In the genomic region with DNA sequence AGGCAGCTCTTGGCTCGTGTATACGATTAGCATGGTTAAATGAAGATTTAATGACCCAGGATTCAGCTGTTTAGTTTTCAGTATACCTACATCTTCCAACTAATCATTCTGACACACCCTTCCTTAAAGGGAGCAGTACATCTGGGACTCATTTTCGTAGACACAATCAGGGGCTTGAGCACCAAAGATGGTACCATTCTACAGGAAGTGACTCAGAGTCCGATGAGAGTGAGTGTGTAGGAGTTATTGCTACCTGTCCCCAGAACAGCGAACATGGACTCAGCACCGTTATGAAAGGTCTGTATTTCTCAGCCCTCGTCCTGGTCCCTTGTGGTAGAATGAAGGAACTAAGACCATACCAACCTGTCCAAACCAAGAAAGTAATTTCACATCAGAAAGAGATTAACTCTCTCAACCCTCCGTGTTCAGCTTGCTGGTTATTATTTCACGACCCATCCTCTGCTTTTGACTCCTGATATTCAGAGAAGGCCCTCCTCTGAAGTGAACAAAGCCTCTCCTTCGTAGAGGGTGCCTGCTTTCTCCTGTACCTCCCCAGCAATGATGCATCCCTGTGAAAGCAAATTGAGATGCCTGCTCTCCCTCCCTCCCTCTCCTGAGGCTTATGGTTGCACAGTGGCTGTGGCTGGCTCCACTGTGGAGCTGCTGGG, we compare ENCODE assay signal across 20 cellular contexts.
A peak's percentile ranks its signal among the peaks of the same experiment; 100 is the strongest.
DNase-seq lines count a peak whose midpoint lies in the region; ATAC-seq, FAIRE-seq and TF ChIP-seq lines count a peak whose summit lies in the region.
"Had no signal": no experiment of that assay in that cellular context is flagged by ENCODE, and none has a peak within 500 bp of the region (broad histone marks: within the 10 kb centered on the region; RNA-seq: fewer than 3 reads in every experiment).

No MANE protein-coding gene starts in this region.

- TF ChIP-seq RAD21 in HepG2 (CRISPR knock-in tag; IDR thresholded peaks at IDR 0.05) (no peak), GM12878 (IDR thresholded peaks at IDR 0.05; ENCODE audit: insufficient read depth, low read depth, low read length) (no peak)

- no peak overlapping the region for H3K23ac ChIP-seq in mesenchymal stem cell (ENCODE audit: low read length in 2 of 2)

- peaks cover 30 to 50% (median 37%) of the 10 kb centered on the region in 5 donors for H3K27me3 Mint-ChIP-seq in naive thymus-derived CD4-positive, alpha-beta T cell

- peaks cover 0 to 3% (median 0%) of the 10 kb centered on the region in 5 donors for H3K36me3 Mint-ChIP-seq in naive thymus-derived CD4-positive, alpha-beta T cell
- H3K36me3 Mint-ChIP-seq: CD8-positive, alpha-beta T cell had no signal

- H3K4me3 Mint-ChIP-seq in naive thymus-derived CD4-positive, alpha-beta T cell = no peak overlapping the region
- H3K4me3 Mint-ChIP-seq: CD8-positive, alpha-beta T cell had no signal

- RAD21 ChIA-PET in GM12878 (lab: Charles Lee; ENCODE audit: unreplicated experiment) = no interaction called here

- no peak overlapping the region for H2BK5ac ChIP-seq in mesenchymal stem cell (ENCODE audit: low read depth, low read length, poor library complexity, severe bottlenecking)

- TF ChIP-seq POLR2A in HepG2 (IDR thresholded peaks at IDR 0.05; ENCODE audit: insufficient read depth in 1 of 2, low read depth in 2 of 2, low read length in 2 of 2) = no peak
- TF ChIP-seq POLR2A in right lobe of liver (IDR thresholded peaks at IDR 0.05) = no peak
- no peak for TF ChIP-seq POLR2A in GM12878 (IDR thresholded peaks at IDR 0.05; ENCODE audit: low read depth, low read length)
- TF ChIP-seq POLR2A in body of pancreas (IDR thresholded peaks at IDR 0.05) = no peak

- H3K4me1 Mint-ChIP-seq in naive thymus-derived CD4-positive, alpha-beta T cell = no peaks in the 10 kb centered on the region

- H3K36me3 ChIP-seq in HepG2 (replicated peaks in 1 of 2; ENCODE audit: control insufficient read depth in 1 of 2, insufficient read depth in 2 of 2, low read length in 2 of 2) = no peaks in the 10 kb centered on the region
- H3K36me3 ChIP-seq in right lobe of liver = no peaks in the 10 kb centered on the region
- no peaks in the 10 kb centered on the region for H3K36me3 ChIP-seq in GM12878 (ENCODE audit: control insufficient read depth in 2 of 2, insufficient read depth in 2 of 2, low read length in 1 of 2)
- no peaks in the 10 kb centered on the region for H3K36me3 ChIP-seq in mesenchymal stem cell (ENCODE audit: control insufficient read depth in 1 of 2, insufficient read depth in 2 of 2, low read depth in 1 of 2, low read length in 2 of 2)
- no peaks in the 10 kb centered on the region for H3K36me3 ChIP-seq in naive thymus-derived CD4-positive, alpha-beta T cell (ENCODE audit: control insufficient read depth in 2 of 3, insufficient read depth in 3 of 3, low read length in 3 of 3)
- H3K36me3 ChIP-seq in body of pancreas (replicated peaks in 1 of 2; ENCODE audit: insufficient read depth in 1 of 2, low read depth in 2 of 2) = no peaks in the 10 kb centered on the region

- H4K91ac ChIP-seq in mesenchymal stem cell (ENCODE audit: low read length) = peak overlapping the region; percentile 72

- ATAC-seq in HepG2 = peak; percentile 50; the same call in 2 of the 3 replicates
- ATAC-seq in right lobe of liver = no peak
- ATAC-seq in GM12878 = peak; percentile 56
- ATAC-seq in naive thymus-derived CD4-positive, alpha-beta T cell = no peak
- ATAC-seq in body of pancreas = no peak
- ATAC-seq in GM21619 (IDR thresholded peaks at IDR 0.05; ENCODE audit: unreplicated experiment) = no peak
- ATAC-seq: CD8-positive, alpha-beta T cell; Panc1 had no signal

- intact Hi-C loops in HepG2 (cut with micrococcal nuclease; ENCODE audit: unreplicated experiment) = no loop called here
- intact Hi-C loops in right lobe of liver (cut with DNase I) = no loop called here
- intact Hi-C loops in GM12878 (cut with micrococcal nuclease; ENCODE audit: unreplicated experiment) = no loop called here
- intact Hi-C loops in naive thymus-derived CD4-positive, alpha-beta T cell (cut with micrococcal nuclease) = no loop called here
- intact Hi-C loops in body of pancreas (cut with DNase I) = no loop called here

- peaks cover 0 to 12% of the 10 kb centered on the region in 2 experiments; a peak in 2 of 5 replicates for H3K27me3 ChIP-seq in HepG2 (ENCODE audit: control insufficient read depth in 1 of 2, insufficient read depth in 2 of 2, low read length in 2 of 2)
- no peaks in the 10 kb centered on the region for H3K27me3 ChIP-seq in right lobe of liver
- H3K27me3 ChIP-seq in GM12878 (replicated peaks in 1 of 2; ENCODE audit: control insufficient read depth in 2 of 2, insufficient read depth in 2 of 2, low read length in 1 of 2) = no peaks in the 10 kb centered on the region; a peak in 3 of 4 replicates
- peaks cover 0 to 3% of the 10 kb centered on the region in 2 experiments for H3K27me3 ChIP-seq in mesenchymal stem cell (ENCODE audit: control insufficient read depth in 1 of 2, insufficient read depth in 1 of 2, low read length in 2 of 2)
- H3K27me3 ChIP-seq in naive thymus-derived CD4-positive, alpha-beta T cell (ENCODE audit: control insufficient read depth in 2 of 2, insufficient read depth in 2 of 2, low read length in 2 of 2) = no peaks in the 10 kb centered on the region
- H3K27me3 ChIP-seq in body of pancreas = no peaks in the 10 kb centered on the region

- H3K4me3 ChIP-seq in HepG2 (replicated peaks in 1 of 3; ENCODE audit: insufficient read depth in 1 of 3, low read depth in 2 of 3, low read length in 3 of 3) = no peak overlapping the region
- H3K4me3 ChIP-seq in right lobe of liver = no peak overlapping the region
- H3K4me3 ChIP-seq in GM12878 = no peak overlapping the region
- H3K4me3 ChIP-seq in mesenchymal stem cell (ENCODE audit: insufficient read depth in 1 of 2, low read depth in 1 of 2, low read length in 2 of 2) = no peak overlapping the region
- H3K4me3 ChIP-seq in naive thymus-derived CD4-positive, alpha-beta T cell (ENCODE audit: low read length) = no peak overlapping the region
- H3K4me3 ChIP-seq in body of pancreas = no peak overlapping the region

- H4K8ac ChIP-seq in mesenchymal stem cell (ENCODE audit: low read length) = no peak overlapping the region

- H3K9ac ChIP-seq in HepG2 (ENCODE audit: insufficient read depth, low read depth, low read length) = no peak overlapping the region
- H3K9ac ChIP-seq in GM12878 (ENCODE audit: control insufficient read depth, insufficient read depth, low read length) = no peak overlapping the region
- H3K9ac ChIP-seq in mesenchymal stem cell (ENCODE audit: low read length) = no peak overlapping the region

- POLR2A ChIA-PET in HepG2 (lab: Yijun Ruan, JAX) = no interaction called here
- POLR2A ChIA-PET in GM12878 (lab: Charles Lee) = no interaction called here
- POLR2A ChIA-PET in naive thymus-derived CD4-positive, alpha-beta T cell (lab: Charles Lee) = no interaction called here

- TF ChIP-seq CTCF in HepG2 (CRISPR knock-in tag; IDR thresholded peaks at IDR 0.05) (no peak), right lobe of liver (IDR thresholded peaks at IDR 0.05) (no peak), GM12878 (IDR thresholded peaks at IDR 0.05 in 2 of 3, conservative IDR thresholded peaks at IDR 0.05 in 1 of 3; ENCODE audit: control insufficient read depth in 2 of 3, extremely low read depth in 1 of 3, insufficient read depth in 1 of 3, low read depth in 3 of 3, low read length in 3 of 3) (no peak), body of pancreas (IDR thresholded peaks at IDR 0.05) (no peak)

- SMC1A ChIA-PET in GM12878 (lab: Charles Lee; ENCODE audit: uncharacterized antibody, unreplicated experiment) = interaction anchor here (1.2 kb wide), 1 partner anchor 35 kb away, joined by 4 read pairs; no protein-coding TSS in a partner anchor

- H3K14ac ChIP-seq in mesenchymal stem cell (ENCODE audit: low read length in 2 of 2) = no peak overlapping the region

- H2AFZ ChIP-seq in HepG2 (ENCODE audit: low read length) (no peak overlapping the region), GM12878 (ENCODE audit: control insufficient read depth, low read depth, low read length) (no peak overlapping the region), mesenchymal stem cell (ENCODE audit: low read depth, low read length) (no peak overlapping the region)

- no peak overlapping the region for H3K4ac ChIP-seq in mesenchymal stem cell (ENCODE audit: low read depth in 1 of 2, low read length in 2 of 2)

- H3K79me1 ChIP-seq in mesenchymal stem cell (replicated peaks; ENCODE audit: low read length, poor library complexity, severe bottlenecking) = no peaks in the 10 kb centered on the region

- H2BK12ac ChIP-seq in mesenchymal stem cell (ENCODE audit: low read length in 2 of 2) = no peak overlapping the region

- no peak overlapping the region for H2BK120ac ChIP-seq in mesenchymal stem cell (ENCODE audit: low read depth, low read length)

- no peak for TF ChIP-seq EP300 in HepG2 (IDR thresholded peaks at IDR 0.05; ENCODE audit: low read depth in 2 of 2, low read length in 2 of 2)
- no peak for TF ChIP-seq EP300 in HepG2 (CRISPR knock-in tag; IDR thresholded peaks at IDR 0.05; ENCODE audit: borderline replicate concordance)
- TF ChIP-seq EP300 in GM12878 (IDR thresholded peaks at IDR 0.05; ENCODE audit: borderline replicate concordance in 1 of 2, control insufficient read depth in 1 of 2, low read depth in 2 of 2, low read length in 2 of 2) = no peak

- no peaks in the 10 kb centered on the region for H3K79me2 ChIP-seq in HepG2 (ENCODE audit: insufficient read depth, low read length)
- H3K79me2 ChIP-seq in GM12878 (ENCODE audit: control insufficient read depth, insufficient read depth, low read length) = no peaks in the 10 kb centered on the region

- DNase-seq in HepG2 (ENCODE audit: low spot score) (no peak), right lobe of liver (no peak), GM12878 (ENCODE audit: low read depth, low spot score) (no peak), mesenchymal stem cell (no peak), body of pancreas (no peak)
- no peak for DNase-seq in naive thymus-derived CD4-positive, alpha-beta T cell
- no peak for DNase-seq in activated effector memory CD4-positive, alpha-beta T cell treated with anti-CD3 and anti-CD28 coated beads, Interleukin-2, amount 50 U/mL, for 16 hours
- DNase-seq: CD8-positive, alpha-beta T cell; KBM-7; NCI-H1092 treated with DMSO at 0.1 percent for 48 hours; NCI-H146; NCI-H2171; NCI-H345; NCI-H524; NCI-H774 had no signal

- H4K20me1 ChIP-seq in HepG2 (ENCODE audit: insufficient read depth, low read length) (no peaks in the 10 kb centered on the region), GM12878 (ENCODE audit: control insufficient read depth, insufficient read depth) (no peaks in the 10 kb centered on the region)

- in situ Hi-C loops in HepG2 (cut with HindIII; ENCODE audit: extremely low pct_ligation_motif_present, low pct_unique_long_range_greater_than_20kb) (no loop called here), GM12878 (cut with MboI) (no loop called here)

- no peak overlapping the region for H3K18ac ChIP-seq in mesenchymal stem cell (ENCODE audit: low read depth in 1 of 2, low read length in 2 of 2)

- peaks cover 0 to 6% (median 0%) of the 10 kb centered on the region in 11 donors for H3K9me3 Mint-ChIP-seq in naive thymus-derived CD4-positive, alpha-beta T cell
- H3K9me3 Mint-ChIP-seq: CD8-positive, alpha-beta T cell had no signal

- no peaks in the 10 kb centered on the region for H3K4me1 ChIP-seq in HepG2 (ENCODE audit: insufficient read depth, low read length)
- no peaks in the 10 kb centered on the region for H3K4me1 ChIP-seq in right lobe of liver
- no peaks in the 10 kb centered on the region for H3K4me1 ChIP-seq in GM12878 (ENCODE audit: control insufficient read depth, insufficient read depth, low read length)
- H3K4me1 ChIP-seq in mesenchymal stem cell (ENCODE audit: control insufficient read depth, insufficient read depth, low read depth, low read length) = no peaks in the 10 kb centered on the region
- H3K4me1 ChIP-seq in naive thymus-derived CD4-positive, alpha-beta T cell (ENCODE audit: control insufficient read depth in 2 of 2, insufficient read depth in 2 of 2, low read length in 2 of 2) = no peaks in the 10 kb centered on the region
- no peaks in the 10 kb centered on the region for H3K4me1 ChIP-seq in body of pancreas

- H3K4me2 ChIP-seq in HepG2 (ENCODE audit: low read depth, low read length) = no peak overlapping the region
- no peak overlapping the region for H3K4me2 ChIP-seq in GM12878 (ENCODE audit: control insufficient read depth, insufficient read depth)
- H3K4me2 ChIP-seq in mesenchymal stem cell (ENCODE audit: low read length, poor library complexity, severe bottlenecking) = no peak overlapping the region

- no peak overlapping the region for H2BK15ac ChIP-seq in mesenchymal stem cell (ENCODE audit: low read depth, poor library complexity, severe bottlenecking)

- H2AK5ac ChIP-seq in mesenchymal stem cell (ENCODE audit: low read length, severe bottlenecking) = no peak overlapping the region

- no TSS peak for BruUV-seq in HepG2 (replicated peaks; lab: Mats Ljungman, UMichigan)
- no TSS peak for BruUV-seq in GM12878 (replicated peaks; lab: Mats Ljungman, UMichigan)

- 5% methylated on average over 10 of the region's 10 CpGs for WGBS in HepG2 (ENCODE audit: low lambda C conversion rate)
- WGBS in right lobe of liver (ENCODE audit: insufficient coverage, low coverage, low lambda C conversion rate, missing lambda C conversion rate) = 75% methylated on average over 7 of the region's 10 CpGs
- WGBS in GM12878 (ENCODE audit: insufficient coverage, insufficient replicate concordance, low lambda C conversion rate, missing lambda C conversion rate) = 32% methylated on average over 10 of the region's 10 CpGs
- 77% methylated on average over 10 of the region's 10 CpGs for WGBS in mesenchymal stem cell
- 53 to 57% methylated on average over 10 of the region's 10 CpGs for WGBS in body of pancreas, 2 donors

- CTCF ChIA-PET in HepG2 (lab: Yijun Ruan, JAX; ENCODE audit: low intra/inter-chr PET ratio, low total read pairs) = no interaction called here
- CTCF ChIA-PET in GM12878 (lab: Yijun Ruan, JAX) = interaction anchor here (0.8 to 2.1 kb wide), 4 partner anchors 10 to 70 kb away, joined by 3 to 5 read pairs (median 4); no protein-coding TSS in a partner anchor
- CTCF ChIA-PET in naive thymus-derived CD4-positive, alpha-beta T cell (lab: Charles Lee) = no interaction called here

- H3K27ac ChIP-seq in HepG2 (ENCODE audit: extremely low read length, insufficient read depth, low read length) (no peak overlapping the region), right lobe of liver (no peak overlapping the region), GM12878 (ENCODE audit: control insufficient read depth, insufficient read depth) (no peak overlapping the region), mesenchymal stem cell (ENCODE audit: low read length, poor library complexity, severe bottlenecking) (no peak overlapping the region), body of pancreas (no peak overlapping the region)
- H3K27ac ChIP-seq in naive thymus-derived CD4-positive, alpha-beta T cell (ENCODE audit: low read depth, low read length) = no peak overlapping the region
- H3K27ac ChIP-seq: 22Rv1 had no signal

- FAIRE-seq in HepG2 (lab: Jason Lieb, UNC) = no peak
- no peak for FAIRE-seq in GM12878 (lab: Jason Lieb, UNC)
- FAIRE-seq: G401.6, GM19239 had no signal

- H3K9me3 ChIP-seq in HepG2 (ENCODE audit: low read length) = no peaks in the 10 kb centered on the region
- H3K9me3 ChIP-seq in right lobe of liver = no peaks in the 10 kb centered on the region
- no peaks in the 10 kb centered on the region for H3K9me3 ChIP-seq in GM12878 (replicated peaks; ENCODE audit: control insufficient read depth, insufficient read depth, low read length)
- no peaks in the 10 kb centered on the region for H3K9me3 ChIP-seq in mesenchymal stem cell (ENCODE audit: control insufficient read depth, low read length)
- H3K9me3 ChIP-seq in naive thymus-derived CD4-positive, alpha-beta T cell (ENCODE audit: control insufficient read depth in 2 of 3, low read length in 3 of 3) = no peaks in the 10 kb centered on the region
- H3K9me3 ChIP-seq in body of pancreas = no peaks in the 10 kb centered on the region

- no peak overlapping the region for H3K27ac Mint-ChIP-seq in naive thymus-derived CD4-positive, alpha-beta T cell
- H3K27ac Mint-ChIP-seq: CD8-positive, alpha-beta T cell had no signal

Comparison
In these comparisons a context has a peak if more than half of its experiments do, and no peak if none do; other contexts are left out.
1. ATAC-seq: peak in HepG2 (single experiment) and GM12878 (single experiment); none in right lobe of liver (0 of 4), naive thymus-derived CD4-positive, alpha-beta T cell (single experiment), body of pancreas (single experiment) and GM21619 (single experiment).